ENCODE assay signal across 1 cellular context in the genomic region with DNA sequence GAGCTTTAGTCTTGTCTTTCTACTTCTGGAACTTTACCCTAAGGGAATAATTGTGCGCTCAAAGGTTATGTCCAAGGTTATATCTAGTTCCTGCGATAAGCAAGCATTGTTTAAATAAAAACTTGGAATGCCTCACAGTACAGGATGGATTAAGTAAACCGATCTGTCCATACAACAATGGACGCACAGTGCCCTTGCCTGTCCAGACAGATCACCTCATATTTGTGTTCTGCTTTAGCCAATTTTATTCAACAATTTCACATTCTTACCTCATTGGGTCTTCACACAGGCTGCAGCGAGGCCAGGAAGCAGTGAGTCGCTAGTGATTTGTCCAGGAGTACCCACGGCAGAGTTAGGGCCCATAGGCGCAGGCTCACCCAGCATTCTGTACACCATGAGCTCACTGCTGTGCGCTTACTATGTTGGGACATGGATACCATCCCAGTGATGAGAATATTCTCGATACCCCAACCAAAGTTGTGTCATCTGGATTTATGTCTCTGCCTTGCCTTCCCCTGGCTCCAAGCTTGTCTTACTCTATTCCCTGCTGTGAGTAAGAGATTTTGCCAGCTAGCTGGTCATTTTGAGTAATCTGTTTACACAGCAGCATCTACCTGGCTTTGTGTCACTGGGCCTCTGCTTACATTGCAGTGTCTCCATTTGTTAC.
TF ChIP-seq lines count a peak whose summit lies in the region.

No MANE protein-coding gene starts in this region.

TF ChIP-seq in HepG2, 621 proteins besides CTCF, POLR2A, EP300 and RAD21 (continued from another document):
- TF ChIP-seq, protein P1, sequence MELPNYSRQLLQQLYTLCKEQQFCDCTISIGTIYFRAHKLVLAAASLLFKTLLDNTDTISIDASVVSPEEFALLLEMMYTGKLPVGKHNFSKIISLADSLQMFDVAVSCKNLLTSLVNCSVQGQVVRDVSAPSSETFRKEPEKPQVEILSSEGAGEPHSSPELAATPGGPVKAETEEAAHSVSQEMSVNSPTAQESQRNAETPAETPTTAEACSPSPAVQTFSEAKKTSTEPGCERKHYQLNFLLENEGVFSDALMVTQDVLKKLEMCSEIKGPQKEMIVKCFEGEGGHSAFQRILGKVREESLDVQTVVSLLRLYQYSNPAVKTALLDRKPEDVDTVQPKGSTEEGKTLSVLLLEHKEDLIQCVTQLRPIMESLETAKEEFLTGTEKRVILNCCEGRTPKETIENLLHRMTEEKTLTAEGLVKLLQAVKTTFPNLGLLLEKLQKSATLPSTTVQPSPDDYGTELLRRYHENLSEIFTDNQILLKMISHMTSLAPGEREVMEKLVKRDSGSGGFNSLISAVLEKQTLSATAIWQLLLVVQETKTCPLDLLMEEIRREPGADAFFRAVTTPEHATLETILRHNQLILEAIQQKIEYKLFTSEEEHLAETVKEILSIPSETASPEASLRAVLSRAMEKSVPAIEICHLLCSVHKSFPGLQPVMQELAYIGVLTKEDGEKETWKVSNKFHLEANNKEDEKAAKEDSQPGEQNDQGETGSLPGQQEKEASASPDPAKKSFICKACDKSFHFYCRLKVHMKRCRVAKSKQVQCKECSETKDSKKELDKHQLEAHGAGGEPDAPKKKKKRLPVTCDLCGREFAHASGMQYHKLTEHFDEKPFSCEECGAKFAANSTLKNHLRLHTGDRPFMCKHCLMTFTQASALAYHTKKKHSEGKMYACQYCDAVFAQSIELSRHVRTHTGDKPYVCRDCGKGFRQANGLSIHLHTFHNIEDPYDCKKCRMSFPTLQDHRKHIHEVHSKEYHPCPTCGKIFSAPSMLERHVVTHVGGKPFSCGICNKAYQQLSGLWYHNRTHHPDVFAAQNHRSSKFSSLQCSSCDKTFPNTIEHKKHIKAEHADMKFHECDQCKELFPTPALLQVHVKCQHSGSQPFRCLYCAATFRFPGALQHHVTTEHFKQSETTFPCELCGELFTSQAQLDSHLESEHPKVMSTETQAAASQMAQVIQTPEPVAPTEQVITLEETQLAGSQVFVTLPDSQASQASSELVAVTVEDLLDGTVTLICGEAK (IDR thresholded peaks at IDR 0.05) = no peak
- TF ChIP-seq, protein P1 (CRISPR knock-in tag; IDR thresholded peaks at IDR 0.05) = no peak; the same call in 1 of the 2 replicates
- TF ChIP-seq, protein P2, sequence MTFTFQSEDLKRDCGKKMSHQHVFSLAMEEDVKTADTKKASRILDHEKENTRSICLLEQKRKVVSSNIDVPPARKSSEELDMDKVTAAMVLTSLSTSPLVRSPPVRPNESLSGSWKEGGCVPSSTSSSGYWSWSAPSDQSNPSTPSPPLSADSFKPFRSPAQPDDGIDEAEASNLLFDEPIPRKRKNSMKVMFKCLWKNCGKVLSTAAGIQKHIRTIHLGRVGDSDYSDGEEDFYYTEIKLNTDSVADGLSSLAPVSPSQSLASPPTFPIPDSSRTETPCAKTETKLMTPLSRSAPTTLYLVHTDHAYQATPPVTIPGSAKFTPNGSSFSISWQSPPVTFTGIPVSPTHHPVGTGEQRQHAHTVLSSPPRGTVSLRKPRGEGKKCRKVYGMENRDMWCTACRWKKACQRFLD (CRISPR knock-in tag; IDR thresholded peaks at IDR 0.05; ENCODE audit: borderline replicate concordance) = no peak
- no peak for TF ChIP-seq EHMT2 (IDR thresholded peaks at IDR 0.05; ENCODE audit: borderline replicate concordance, low read depth, low read length)
- TF ChIP-seq SALL1 (CRISPR knock-in tag; IDR thresholded peaks at IDR 0.05) = peak; percentile 80
- 0 out of 2 replicates have a peak, but pooled peaks have one; percentile 5 for TF ChIP-seq ZNF644 (CRISPR knock-in tag; IDR thresholded peaks at IDR 0.05; ENCODE audit: low read depth)
- TF ChIP-seq ZNF20 (CRISPR knock-in tag; IDR thresholded peaks at IDR 0.05) = no peak
- TF ChIP-seq SSRP1 (CRISPR knock-in tag; IDR thresholded peaks at IDR 0.05) = 0 out of 2 replicates have a peak, but pooled peaks have one; percentile 60
- peak; percentile 46; the same call in 1 of the 2 replicates for TF ChIP-seq HMG20A (CRISPR knock-in tag; IDR thresholded peaks at IDR 0.05; ENCODE audit: borderline replicate concordance)
- TF ChIP-seq ZNF709 (CRISPR knock-in tag; IDR thresholded peaks at IDR 0.05) = no peak
- TF ChIP-seq MATR3 (CRISPR knock-in tag; IDR thresholded peaks at IDR 0.05) = no peak
- TF ChIP-seq, protein P3, sequence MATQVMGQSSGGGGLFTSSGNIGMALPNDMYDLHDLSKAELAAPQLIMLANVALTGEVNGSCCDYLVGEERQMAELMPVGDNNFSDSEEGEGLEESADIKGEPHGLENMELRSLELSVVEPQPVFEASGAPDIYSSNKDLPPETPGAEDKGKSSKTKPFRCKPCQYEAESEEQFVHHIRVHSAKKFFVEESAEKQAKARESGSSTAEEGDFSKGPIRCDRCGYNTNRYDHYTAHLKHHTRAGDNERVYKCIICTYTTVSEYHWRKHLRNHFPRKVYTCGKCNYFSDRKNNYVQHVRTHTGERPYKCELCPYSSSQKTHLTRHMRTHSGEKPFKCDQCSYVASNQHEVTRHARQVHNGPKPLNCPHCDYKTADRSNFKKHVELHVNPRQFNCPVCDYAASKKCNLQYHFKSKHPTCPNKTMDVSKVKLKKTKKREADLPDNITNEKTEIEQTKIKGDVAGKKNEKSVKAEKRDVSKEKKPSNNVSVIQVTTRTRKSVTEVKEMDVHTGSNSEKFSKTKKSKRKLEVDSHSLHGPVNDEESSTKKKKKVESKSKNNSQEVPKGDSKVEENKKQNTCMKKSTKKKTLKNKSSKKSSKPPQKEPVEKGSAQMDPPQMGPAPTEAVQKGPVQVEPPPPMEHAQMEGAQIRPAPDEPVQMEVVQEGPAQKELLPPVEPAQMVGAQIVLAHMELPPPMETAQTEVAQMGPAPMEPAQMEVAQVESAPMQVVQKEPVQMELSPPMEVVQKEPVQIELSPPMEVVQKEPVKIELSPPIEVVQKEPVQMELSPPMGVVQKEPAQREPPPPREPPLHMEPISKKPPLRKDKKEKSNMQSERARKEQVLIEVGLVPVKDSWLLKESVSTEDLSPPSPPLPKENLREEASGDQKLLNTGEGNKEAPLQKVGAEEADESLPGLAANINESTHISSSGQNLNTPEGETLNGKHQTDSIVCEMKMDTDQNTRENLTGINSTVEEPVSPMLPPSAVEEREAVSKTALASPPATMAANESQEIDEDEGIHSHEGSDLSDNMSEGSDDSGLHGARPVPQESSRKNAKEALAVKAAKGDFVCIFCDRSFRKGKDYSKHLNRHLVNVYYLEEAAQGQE (IDR thresholded peaks at IDR 0.05; ENCODE audit: borderline replicate concordance in 1 of 2, low read depth in 1 of 2, low read length in 2 of 2) = no peak
- no peak for TF ChIP-seq U2AF2 (IDR thresholded peaks at IDR 0.05; ENCODE audit: low read depth, low read length)
- TF ChIP-seq KMT2A (CRISPR knock-in tag; IDR thresholded peaks at IDR 0.05) = no peak
- TF ChIP-seq ZGPAT (CRISPR knock-in tag; IDR thresholded peaks at IDR 0.05) = peak; percentile 53; the same call in 1 of the 2 replicates
TF ChIP-seq in HepG2: peak in this region for 55.
